Comparison of ENCODE assay signal across 1 cellular context in genomic region chr7:116232402-116232749, GRCh38.
TF ChIP-seq lines count a peak whose summit lies in the region.

No MANE protein-coding gene starts in this region.

TF ChIP-seq in GM23338, 12 proteins besides CTCF, POLR2A, EP300 and RAD21 (continued from another document):
- TF ChIP-seq ZNF462 (CRISPR knock-in tag; IDR thresholded peaks at IDR 0.05): no peak
- TF ChIP-seq STAT1 (IDR thresholded peaks at IDR 0.05; ENCODE audit: unreplicated experiment): no peak
